Comparison of ENCODE assay signal across 27 cellular contexts in the genomic region with DNA sequence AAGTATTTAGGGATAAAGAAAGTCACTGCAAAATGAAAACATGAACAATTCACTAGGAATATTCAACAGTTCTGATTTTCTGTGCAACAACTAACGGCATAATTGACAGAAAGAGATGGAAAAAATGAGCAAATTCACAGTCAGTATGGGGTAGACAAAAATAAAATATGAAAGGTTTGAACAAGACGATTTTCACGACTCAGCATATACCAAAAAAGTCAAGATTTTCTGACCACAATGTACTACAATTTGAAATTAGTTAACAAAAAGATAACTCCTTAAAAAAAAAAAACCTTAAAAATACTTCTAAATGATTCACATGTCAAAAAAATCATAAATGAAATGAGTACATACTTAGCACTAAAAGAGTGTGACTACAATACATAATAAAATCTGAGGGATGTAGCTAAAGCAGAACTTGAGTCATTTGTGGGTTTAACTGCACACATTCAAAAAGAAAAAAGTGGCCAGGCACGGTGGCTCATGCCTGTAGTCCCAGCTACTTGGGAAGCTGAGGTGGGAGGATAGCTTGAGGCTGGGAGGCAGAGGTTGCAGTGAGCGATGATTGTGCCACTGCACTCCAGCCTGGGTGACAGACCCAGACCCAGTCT.
"Had no signal": no experiment of that assay in that cellular context is flagged by ENCODE, and none has a peak within 500 bp of the region (broad histone marks: within the 10 kb centered on the region; RNA-seq: fewer than 3 reads in every experiment).

No MANE protein-coding gene starts in this region.

- DNase-seq: effector CD8-positive, alpha-beta T cell; foreskin keratinocyte; heart left ventricle; kidney; natural killer cell; occipital lobe; ovary; posterior cingulate gyrus; psoas muscle; right cardiac atrium; spleen; stimulated activated CD4-positive, alpha-beta T cell treated with anti-CD3 and anti-CD28 coated beads, Interleukin-4, amount 100 ng/mL, for 4 hours; stimulated activated naive B cell treated with anti-CD40 and anti-IgM and Interleukin-4, amounts not matched to agents 10 μg/mL and 1 μg/mL and 100 μg/mL, for 72 hours; transverse colon; upper lobe of right lung; uterus had no signal

- H3K36me3 ChIP-seq: esophagus muscularis mucosa, gastroesophageal sphincter, heart left ventricle, ovary, spleen, suprapubic skin, transverse colon, upper lobe of right lung, uterus had no signal

- H3K79me2 ChIP-seq: hepatocyte had no signal

- H3K27me3 ChIP-seq: esophagus muscularis mucosa, foreskin keratinocyte, gastroesophageal sphincter, heart left ventricle, hepatocyte, ovary, spleen, suprapubic skin, transverse colon, upper lobe of right lung, uterus had no signal

- H3K4me1 ChIP-seq: esophagus muscularis mucosa, foreskin keratinocyte, gastroesophageal sphincter, transverse colon, upper lobe of right lung, uterus had no signal

- ATAC-seq: foreskin keratinocyte; gastroesophageal sphincter; heart left ventricle; left lobe of liver; natural killer cell; psoas muscle; right cardiac atrium; stimulated activated naive B cell treated with anti-CD40 and anti-IgM and Interleukin-4, amounts not matched to agents 10 μg/mL and 1 μg/mL and 100 μg/mL, for 72 hours; upper lobe of right lung had no signal

- H2AFZ ChIP-seq: hepatocyte had no signal

- H3K27ac ChIP-seq: esophagus muscularis mucosa, foreskin keratinocyte, gastroesophageal sphincter, heart left ventricle, hepatocyte, ovary, psoas muscle, skin epidermis, spleen, suprapubic skin, transverse colon, upper lobe of right lung, uterus had no signal

- H3K4me3 Mint-ChIP-seq: dendritic cell treated with granulocyte-macrophage colony-stimulating factor and Interleukin-4, amounts not matched to agents 40 ng/mL and 50 ng/mL, for 4 days; memory B cell; natural killer cell; stimulated activated naive B cell treated with anti-CD40 and anti-IgM and Interleukin-4, amounts not matched to agents 10 μg/mL and 1 μg/mL and 100 μg/mL, for 72 hours; stimulated activated naive CD8-positive, alpha-beta T cell treated with anti-CD3 and anti-CD28 coated beads, Interleukin-15, Interleukin-2, amounts not matched to agents 100 ng/mL and 50 ng/mL, for 24 hours had no signal

- H3K27ac Mint-ChIP-seq: dendritic cell treated with granulocyte-macrophage colony-stimulating factor and Interleukin-4, amounts not matched to agents 40 ng/mL and 50 ng/mL, for 4 days; memory B cell; natural killer cell; stimulated activated naive B cell treated with anti-CD40 and anti-IgM and Interleukin-4, amounts not matched to agents 10 μg/mL and 1 μg/mL and 100 μg/mL, for 72 hours; stimulated activated naive CD8-positive, alpha-beta T cell treated with anti-CD3 and anti-CD28 coated beads, Interleukin-15, Interleukin-2, amounts not matched to agents 100 ng/mL and 50 ng/mL, for 24 hours had no signal

- FAIRE-seq: endothelial cell of umbilical vein, kidney had no signal

- H3K27me3 Mint-ChIP-seq: dendritic cell treated with granulocyte-macrophage colony-stimulating factor and Interleukin-4, amounts not matched to agents 40 ng/mL and 50 ng/mL, for 4 days; memory B cell; stimulated activated naive B cell treated with anti-CD40 and anti-IgM and Interleukin-4, amounts not matched to agents 10 μg/mL and 1 μg/mL and 100 μg/mL, for 72 hours; stimulated activated naive CD8-positive, alpha-beta T cell treated with anti-CD3 and anti-CD28 coated beads, Interleukin-15, Interleukin-2, amounts not matched to agents 100 ng/mL and 50 ng/mL, for 24 hours had no signal

- H3K4me2 ChIP-seq: hepatocyte had no signal

- H3K9me3 ChIP-seq: ovary, suprapubic skin had no signal

- H3K4me3 ChIP-seq: esophagus muscularis mucosa, gastroesophageal sphincter, heart left ventricle, hepatocyte, lung, ovary, psoas muscle, skin epidermis, spleen, suprapubic skin, transverse colon, upper lobe of right lung, uterus had no signal
